Comparison of ENCODE assay signal across 33 cellular contexts in the genomic region with DNA sequence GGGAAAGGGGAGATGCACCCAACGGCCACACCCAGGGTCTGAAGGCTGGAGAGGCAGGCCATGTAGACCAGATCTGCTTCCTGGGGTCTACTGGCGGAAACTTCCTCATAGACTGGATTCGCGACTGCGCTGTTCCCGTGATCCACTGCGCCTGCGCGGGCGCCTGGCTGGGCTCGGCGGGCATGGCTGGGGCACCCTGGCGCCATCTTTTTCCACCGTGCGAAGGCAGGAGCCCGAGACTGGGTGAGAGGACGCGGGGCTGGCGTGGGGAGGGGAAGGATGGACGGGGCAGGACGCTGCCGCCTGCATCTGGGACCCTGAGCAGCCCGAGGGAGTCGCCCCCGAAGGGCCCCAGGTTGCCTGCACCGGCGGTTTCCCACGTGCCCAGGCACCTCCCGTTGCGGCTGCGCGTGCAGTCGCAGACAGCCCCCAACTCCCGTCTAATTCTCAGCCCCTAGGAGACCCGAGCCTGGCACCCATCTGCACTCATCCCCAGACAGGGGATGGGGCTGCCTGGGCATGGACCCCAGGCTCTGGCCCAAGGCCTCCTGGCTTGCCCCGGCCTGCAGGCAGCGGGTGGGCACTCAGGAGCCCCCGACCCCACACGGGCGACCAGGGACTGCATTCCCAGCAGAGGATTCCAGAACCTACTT. TPM values are rescaled to one million over a fixed set of nuclear protein-coding genes. Genes with fewer than 3 reads are reported as not detected.
"Had no signal": no experiment of that assay in that cellular context is flagged by ENCODE, and none has a peak within 500 bp of the region (broad histone marks: within the 10 kb centered on the region; RNA-seq: fewer than 3 reads in every experiment).

No MANE protein-coding gene starts in this region.

- H3K4me1 ChIP-seq: esophagus muscularis mucosa, foreskin keratinocyte, gastroesophageal sphincter, heart left ventricle, left lung, neural progenitor cell, prostate gland, right atrium auricular region, sigmoid colon, suprapubic skin, thyroid gland, upper lobe of left lung, uterus had no signal

- H3K36me3 ChIP-seq: esophagus muscularis mucosa, gastroesophageal sphincter, heart left ventricle, left lung, neural progenitor cell, prostate gland, right atrium auricular region, sigmoid colon, suprapubic skin, thyroid gland, upper lobe of left lung, uterus had no signal

- H3K4me3 Mint-ChIP-seq: dendritic cell treated with granulocyte-macrophage colony-stimulating factor and Interleukin-4, amounts not matched to agents 40 ng/mL and 50 ng/mL, for 4 days; endodermal cell; mesothelial cell of epicardium; naive thymus-derived CD4-positive, alpha-beta T cell; nephron; neural progenitor cell; stimulated activated effector memory CD8-positive, alpha-beta T cell treated with anti-CD3 and anti-CD28 coated beads, Interleukin-12 subunit alpha, Interleukin-12 subunit beta, amount 100 ng/mL, for 72 hours; stimulated activated naive CD8-positive, alpha-beta T cell treated with anti-CD3 and anti-CD28 coated beads, Interleukin-15, Interleukin-2, amounts not matched to agents 100 ng/mL and 50 ng/mL, for 24 hours had no signal

- H3K4me2 ChIP-seq: neural progenitor cell had no signal

- H3K9me3 ChIP-seq: prostate gland, suprapubic skin, thyroid gland, upper lobe of left lung, uterus had no signal

- ATAC-seq: foreskin keratinocyte; gastroesophageal sphincter; left cardiac atrium; left lung; naive thymus-derived CD4-positive, alpha-beta T cell; stimulated activated effector memory CD8-positive, alpha-beta T cell treated with anti-CD3 and anti-CD28 coated beads, Interleukin-12 subunit alpha, Interleukin-12 subunit beta, amount 100 ng/mL, for 72 hours had no signal

- H3K27ac ChIP-seq: epithelial cell of prostate, esophagus muscularis mucosa, foreskin keratinocyte, gastroesophageal sphincter, heart left ventricle, left lung, neural progenitor cell, prostate gland, right atrium auricular region, sigmoid colon, suprapubic skin, thyroid gland, upper lobe of left lung, uterus had no signal

- H3K36me3 Mint-ChIP-seq: mesothelial cell of epicardium; naive thymus-derived CD4-positive, alpha-beta T cell; neural progenitor cell; stimulated activated effector memory CD8-positive, alpha-beta T cell treated with anti-CD3 and anti-CD28 coated beads, Interleukin-12 subunit alpha, Interleukin-12 subunit beta, amount 100 ng/mL, for 72 hours had no signal

- H3K4me1 Mint-ChIP-seq: endodermal cell; mesothelial cell of epicardium; nephron; neural progenitor cell; stimulated activated effector memory CD8-positive, alpha-beta T cell treated with anti-CD3 and anti-CD28 coated beads, Interleukin-12 subunit alpha, Interleukin-12 subunit beta, amount 100 ng/mL, for 72 hours had no signal

- H3K9ac ChIP-seq: neural progenitor cell had no signal

- H3K9me3 Mint-ChIP-seq: stimulated activated effector memory CD8-positive, alpha-beta T cell treated with anti-CD3 and anti-CD28 coated beads, Interleukin-12 subunit alpha, Interleukin-12 subunit beta, amount 100 ng/mL, for 72 hours; stimulated activated naive CD8-positive, alpha-beta T cell treated with anti-CD3 and anti-CD28 coated beads, Interleukin-15, Interleukin-2, amounts not matched to agents 100 ng/mL and 50 ng/mL, for 24 hours had no signal

- H3K4me3 ChIP-seq: esophagus muscularis mucosa, gastroesophageal sphincter, heart left ventricle, left lung, neural progenitor cell, prostate gland, right atrium auricular region, sigmoid colon, suprapubic skin, thyroid gland, upper lobe of left lung, uterus had no signal

- DNase-seq: effector CD8-positive, alpha-beta T cell; endodermal cell; foreskin keratinocyte; heart left ventricle; hippocampal formation; left cardiac atrium; left lung; mesenchymal stem cell; naive thymus-derived CD4-positive, alpha-beta T cell; nucleus accumbens; sigmoid colon; stimulated activated CD4-positive, alpha-beta T cell treated with anti-CD3 and anti-CD28 coated beads, Interleukin-2, amount 100 ng/mL, for 24 hours; stimulated activated CD4-positive, alpha-beta T cell treated with anti-CD3 and anti-CD28 coated beads, Interleukin-4, amount 100 ng/mL, for 24 hours; thyroid gland; uterus had no signal

- H3K27ac Mint-ChIP-seq: dendritic cell treated with granulocyte-macrophage colony-stimulating factor and Interleukin-4, amounts not matched to agents 40 ng/mL and 50 ng/mL, for 4 days; endodermal cell; mesothelial cell of epicardium; naive thymus-derived CD4-positive, alpha-beta T cell; nephron; neural progenitor cell; stimulated activated effector memory CD8-positive, alpha-beta T cell treated with anti-CD3 and anti-CD28 coated beads, Interleukin-12 subunit alpha, Interleukin-12 subunit beta, amount 100 ng/mL, for 72 hours; stimulated activated naive CD8-positive, alpha-beta T cell treated with anti-CD3 and anti-CD28 coated beads, Interleukin-15, Interleukin-2, amounts not matched to agents 100 ng/mL and 50 ng/mL, for 24 hours had no signal

- H3K27me3 ChIP-seq: neural progenitor cell, right atrium auricular region, sigmoid colon, thyroid gland, upper lobe of left lung, uterus had no signal

- H2AFZ ChIP-seq: neural progenitor cell had no signal

RNA-seq across cellular contexts. Expression of a gene that starts 12.4 kb away (rescaled TPM):
- total RNA-seq: cerebellum; fibroblast of lung; foreskin keratinocyte; lung microvascular endothelial cell; naive thymus-derived CD4-positive, alpha-beta T cell; osteocyte; right atrium auricular region; skeletal muscle tissue had no signal
- polyA plus RNA-seq: fibroblast of lung; foreskin keratinocyte; naive thymus-derived CD4-positive, alpha-beta T cell had no signal

RNA-seq across cellular contexts. Expression of a gene that starts 57.6 kb away (rescaled TPM):
- total RNA-seq: osteocyte had no signal
